In the genomic region with DNA sequence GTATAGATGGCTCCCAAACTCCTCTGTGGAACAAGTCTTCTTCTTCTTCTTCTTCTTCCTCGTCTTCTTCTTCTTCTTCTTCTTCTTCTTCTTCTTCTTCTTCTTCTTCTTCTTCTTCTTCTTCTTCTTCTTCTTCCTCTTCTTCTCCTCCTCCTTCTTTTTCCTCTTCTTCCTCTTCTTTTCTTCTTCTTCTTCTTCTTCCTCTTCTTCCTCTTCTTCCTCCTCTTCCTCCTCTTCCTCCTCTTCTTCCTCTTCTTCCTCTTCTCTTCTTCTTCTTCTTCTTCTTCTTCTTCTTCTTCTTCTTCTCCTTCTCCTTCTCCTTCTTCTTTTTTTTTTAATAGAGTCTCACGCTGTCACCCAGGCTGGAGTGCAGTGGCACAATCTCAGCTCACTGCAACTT, we compare ENCODE assay signal across 1 cellular context. TPM values are rescaled to one million over a fixed set of nuclear protein-coding genes. Genes with fewer than 3 reads are reported as not detected.
"Had no signal": no experiment of that assay in that cellular context is flagged by ENCODE, and none has a peak within 500 bp of the region (broad histone marks: within the 10 kb centered on the region; RNA-seq: fewer than 3 reads in every experiment).

No MANE protein-coding gene starts in this region.

RNA-seq across cellular contexts. Expression of a gene that starts 3.4 kb away (rescaled TPM):
- total RNA-seq: HFFc6 had no signal
